Comparison of ENCODE assay signal across 1 cellular context in the genomic region with DNA sequence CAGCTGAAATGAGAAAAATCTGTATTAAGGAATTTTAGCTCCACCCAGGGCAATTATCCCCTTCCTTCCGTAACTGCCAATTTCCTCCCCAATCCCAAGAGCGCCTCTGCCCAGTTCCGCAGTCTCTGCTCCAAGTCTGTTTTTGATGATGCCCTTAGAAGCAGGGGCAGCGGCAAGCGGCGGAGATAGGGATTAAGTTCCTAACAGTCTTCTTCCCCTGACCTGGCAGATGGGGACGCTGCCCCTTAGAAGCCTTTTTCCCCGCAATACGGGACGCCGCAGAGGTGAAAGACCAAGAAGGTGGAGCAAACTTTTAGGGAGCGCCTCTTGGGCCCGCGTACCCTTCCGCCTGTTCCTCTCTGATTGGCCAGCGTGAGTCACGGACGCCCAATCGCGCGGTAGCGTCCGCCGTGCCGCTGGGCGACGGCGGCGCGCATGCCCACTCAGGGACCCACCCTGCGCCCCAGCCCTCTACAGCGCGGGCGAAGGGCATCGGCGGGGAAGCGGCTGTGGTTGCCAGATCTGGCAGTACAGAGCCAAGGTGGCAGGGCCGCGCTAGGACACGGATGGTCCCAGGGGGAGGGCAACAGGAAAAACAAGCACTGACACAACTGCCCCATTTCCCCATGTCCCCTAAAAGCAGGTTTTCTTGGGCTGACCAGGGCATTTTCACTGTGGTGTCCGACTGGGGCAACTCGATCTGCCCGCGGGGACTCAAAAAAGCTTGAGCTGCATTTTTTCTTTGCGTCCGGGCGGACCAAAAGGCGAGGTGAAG.
A peak's percentile ranks its signal among the peaks of the same experiment; 100 is the strongest.
TF ChIP-seq lines count a peak whose summit lies in the region.

No MANE protein-coding gene starts in this region.

TF ChIP-seq in HepG2, 621 proteins besides CTCF, POLR2A, EP300 and RAD21 (continued from another document):
- TF ChIP-seq, protein P1, sequence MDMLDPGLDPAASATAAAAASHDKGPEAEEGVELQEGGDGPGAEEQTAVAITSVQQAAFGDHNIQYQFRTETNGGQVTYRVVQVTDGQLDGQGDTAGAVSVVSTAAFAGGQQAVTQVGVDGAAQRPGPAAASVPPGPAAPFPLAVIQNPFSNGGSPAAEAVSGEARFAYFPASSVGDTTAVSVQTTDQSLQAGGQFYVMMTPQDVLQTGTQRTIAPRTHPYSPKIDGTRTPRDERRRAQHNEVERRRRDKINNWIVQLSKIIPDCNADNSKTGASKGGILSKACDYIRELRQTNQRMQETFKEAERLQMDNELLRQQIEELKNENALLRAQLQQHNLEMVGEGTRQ (IDR thresholded peaks at IDR 0.05; ENCODE audit: low read depth, low read length) = peak; percentile 49
- TF ChIP-seq, protein P1 (CRISPR knock-in tag; IDR thresholded peaks at IDR 0.05; ENCODE audit: borderline replicate concordance) = peak; percentile 60; the same call in 1 of the 2 replicates
- 0 out of 2 replicates have a peak, but pooled peaks have one; percentile 40 for TF ChIP-seq ZNF446 (CRISPR knock-in tag; IDR thresholded peaks at IDR 0.05)
- TF ChIP-seq ZNF687 (CRISPR knock-in tag; IDR thresholded peaks at IDR 0.05) = peak; percentile 84
- TF ChIP-seq SP140L (CRISPR knock-in tag; IDR thresholded peaks at IDR 0.05; ENCODE audit: borderline replicate concordance) = no peak
- TF ChIP-seq ZNF619 (CRISPR knock-in tag; IDR thresholded peaks at IDR 0.05) = peak; percentile 36; the same call in 1 of the 2 replicates
- TF ChIP-seq HOXA9 (CRISPR knock-in tag; IDR thresholded peaks at IDR 0.05; ENCODE audit: borderline replicate concordance) = no peak
- 0 out of 2 replicates have a peak, but pooled peaks have one; percentile 24 for TF ChIP-seq NR2C2 (CRISPR knock-in tag; IDR thresholded peaks at IDR 0.05; ENCODE audit: borderline replicate concordance)
- peak; percentile 70; the same call in 1 of the 2 replicates for TF ChIP-seq ZC3H4 (CRISPR knock-in tag; IDR thresholded peaks at IDR 0.05; ENCODE audit: borderline replicate concordance)
- TF ChIP-seq CHCHD3 (CRISPR knock-in tag; IDR thresholded peaks at IDR 0.05) = no peak
- TF ChIP-seq ZFY (CRISPR knock-in tag; IDR thresholded peaks at IDR 0.05) = peak; percentile 79
- 0 out of 2 replicates have a peak, but pooled peaks have one; percentile 37 for TF ChIP-seq KLF12 (CRISPR knock-in tag; IDR thresholded peaks at IDR 0.05; ENCODE audit: borderline replicate concordance)
- 0 out of 2 replicates have a peak, but pooled peaks have one; percentile 35 for TF ChIP-seq TGIF2 (CRISPR knock-in tag; IDR thresholded peaks at IDR 0.05)
- 0 out of 2 replicates have a peak, but pooled peaks have one; percentile 10 for TF ChIP-seq ZNF772 (CRISPR knock-in tag; IDR thresholded peaks at IDR 0.05)
- TF ChIP-seq ZNF335 (CRISPR knock-in tag; IDR thresholded peaks at IDR 0.05) = peak; percentile 1; the same call in 1 of the 2 replicates
- TF ChIP-seq CHD2 (IDR thresholded peaks at IDR 0.05; ENCODE audit: low read depth, low read length) = peak; percentile 65
- peak; percentile 91 for TF ChIP-seq ZMYM4 (CRISPR knock-in tag; IDR thresholded peaks at IDR 0.05)
- no peak for TF ChIP-seq TEF (CRISPR knock-in tag; IDR thresholded peaks at IDR 0.05)
- TF ChIP-seq ZNF768 (CRISPR knock-in tag; IDR thresholded peaks at IDR 0.05) = no peak
- TF ChIP-seq, protein P2, sequence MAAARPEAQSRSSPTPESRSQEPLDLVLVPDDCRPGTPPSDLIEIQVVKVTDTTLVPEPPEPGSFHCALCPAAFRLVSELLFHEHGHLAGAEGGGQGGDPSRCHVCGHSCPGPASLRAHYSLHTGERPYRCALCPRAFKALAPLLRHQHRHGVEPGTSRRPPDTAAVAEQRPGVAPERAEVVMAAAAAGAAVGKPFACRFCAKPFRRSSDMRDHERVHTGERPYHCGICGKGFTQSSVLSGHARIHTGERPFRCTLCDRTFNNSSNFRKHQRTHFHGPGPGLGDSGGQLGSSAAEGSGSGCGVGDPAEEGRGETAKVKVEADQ (CRISPR knock-in tag; IDR thresholded peaks at IDR 0.05; ENCODE audit: borderline replicate concordance) = peak; percentile 64
- no peak for TF ChIP-seq NR2F6 (IDR thresholded peaks at IDR 0.05)
- TF ChIP-seq NR2F6 (CRISPR knock-in tag; IDR thresholded peaks at IDR 0.05) = peak; percentile 20; the same call in 1 of the 2 replicates
- TF ChIP-seq TBX2 (CRISPR knock-in tag; IDR thresholded peaks at IDR 0.05; ENCODE audit: borderline replicate concordance) = peak; percentile 55
- TF ChIP-seq GRHL1 (CRISPR knock-in tag; conservative IDR thresholded peaks at IDR 0.05) = no peak
- TF ChIP-seq ZNF792 (CRISPR knock-in tag; IDR thresholded peaks at IDR 0.05) = 0 out of 2 replicates have a peak, but pooled peaks have one; percentile 40
- no peak for TF ChIP-seq JUNB (CRISPR knock-in tag; IDR thresholded peaks at IDR 0.05; ENCODE audit: borderline replicate concordance)
- TF ChIP-seq KLF16 (CRISPR knock-in tag; IDR thresholded peaks at IDR 0.05) = peak in 1 of 2 experiments; percentile 37; a peak in 2 of 4 replicates
- peak; percentile 83 for TF ChIP-seq ZNF605 (CRISPR knock-in tag; IDR thresholded peaks at IDR 0.05)
- peak; percentile 30 for TF ChIP-seq SRSF1 (optimal IDR thresholded peaks at IDR 0.05; ENCODE audit: low read depth, low read length)
- peak; percentile 32 for TF ChIP-seq THAP7 (CRISPR knock-in tag; IDR thresholded peaks at IDR 0.05)
- TF ChIP-seq GZF1 (CRISPR knock-in tag; IDR thresholded peaks at IDR 0.05) = 0 out of 2 replicates have a peak, but pooled peaks have one; percentile 8
- TF ChIP-seq, protein P3, sequence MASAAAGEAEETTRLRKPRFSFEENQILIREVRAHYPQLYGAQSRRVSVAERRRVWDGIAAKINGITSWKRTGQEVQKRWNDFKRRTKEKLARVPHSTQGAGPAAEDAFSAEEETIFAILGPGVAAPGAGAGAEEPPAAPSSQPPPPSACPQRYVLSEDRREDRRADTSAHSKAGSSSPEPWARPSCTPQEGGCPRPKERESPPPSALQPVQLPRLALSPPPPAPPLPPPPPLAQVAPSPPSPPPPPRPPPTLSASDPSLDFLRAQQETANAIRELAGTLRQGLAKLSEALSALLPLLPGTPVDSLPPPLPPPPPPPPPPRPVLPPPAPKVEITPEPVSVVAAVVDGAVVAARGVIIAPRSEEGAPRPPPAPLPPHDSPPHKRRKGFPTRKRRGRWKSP (CRISPR knock-in tag; IDR thresholded peaks at IDR 0.05) = peak; percentile 93
- TF ChIP-seq SOX13 (IDR thresholded peaks at IDR 0.05) = no peak; the same call in 1 of the 2 replicates
- TF ChIP-seq SOX13 (CRISPR knock-in tag; conservative IDR thresholded peaks at IDR 0.05 in 1 of 2, IDR thresholded peaks at IDR 0.05 in 1 of 2) = peak in 1 of 2 experiments; percentile 7; a peak in 1 of 4 replicates
- no peak for TF ChIP-seq ZNF510 (CRISPR knock-in tag; IDR thresholded peaks at IDR 0.05; ENCODE audit: low read depth)
- no peak for TF ChIP-seq RAD51 (IDR thresholded peaks at IDR 0.05; ENCODE audit: borderline replicate concordance)
